ENCODE assay signal across 27 cellular contexts in the genomic region with DNA sequence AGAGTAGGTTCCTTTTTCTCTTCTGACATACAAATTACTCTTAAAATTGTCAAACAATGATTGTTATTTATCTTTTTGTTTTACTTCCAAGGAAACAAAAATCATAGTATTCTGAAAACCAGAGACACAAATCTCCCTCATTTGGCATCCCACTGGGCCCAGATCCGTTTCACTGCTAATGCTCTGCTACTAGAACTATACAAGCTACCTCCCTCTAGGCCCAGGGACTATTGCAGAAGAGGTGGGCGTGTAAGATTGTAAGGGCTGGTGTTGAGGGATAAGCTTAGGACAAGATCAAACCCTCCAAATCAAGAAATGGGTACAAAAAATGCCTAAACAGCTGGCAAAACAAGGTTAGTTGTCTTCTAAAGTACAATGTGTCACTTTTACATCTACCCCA.
"Had no signal": no experiment of that assay in that cellular context is flagged by ENCODE, and none has a peak within 500 bp of the region (broad histone marks: within the 10 kb centered on the region; RNA-seq: fewer than 3 reads in every experiment).

No MANE protein-coding gene starts in this region.

- H3K36me3 Mint-ChIP-seq: naive thymus-derived CD4-positive, alpha-beta T cell; stimulated activated memory B cell treated with anti-CD40 and anti-IgM and Interleukin-4, amounts not matched to agents 10 μg/mL and 1 μg/mL and 100 μg/mL, for 72 hours had no signal

- H3K27me3 ChIP-seq: pancreas, sigmoid colon, spleen, testis, thyroid gland, transverse colon, upper lobe of left lung, vagina had no signal

- DNase-seq: hypothalamus; islet precursor cell; left ventricle myocardium inferior; midbrain; mucosa of descending colon; naive thymus-derived CD4-positive, alpha-beta T cell; nucleus accumbens; pancreas; posterior cingulate gyrus; retina; right cardiac atrium; sigmoid colon; small intestine; spleen; stimulated activated CD4-positive, alpha-beta T cell treated with anti-CD3 and anti-CD28 coated beads, Interleukin-4, amount 100 ng/mL, for 24 hours; stimulated activated naive CD4-positive, alpha-beta T cell treated with Interleukin-2 at 50 U/mL for 16 hours; stimulated activated naive CD8-positive, alpha-beta T cell treated with anti-CD3 and anti-CD28 coated beads, Interleukin-15, amount 100 ng/mL, for 72 hours; substantia nigra; testis; thyroid gland; transverse colon; upper lobe of left lung had no signal

- H3K27ac ChIP-seq: left ventricle myocardium inferior, pancreas, prostate gland, sigmoid colon, spleen, testis, thyroid gland, transverse colon, upper lobe of left lung, vagina had no signal

- H3K9me3 ChIP-seq: pancreas, prostate gland, testis, thyroid gland, upper lobe of left lung, vagina had no signal

- H3K4me1 ChIP-seq: left ventricle myocardium inferior, pancreas, prostate gland, sigmoid colon, spleen, testis, thyroid gland, transverse colon, upper lobe of left lung, vagina had no signal

- H3K36me3 ChIP-seq: left ventricle myocardium inferior, pancreas, prostate gland, sigmoid colon, spleen, thyroid gland, transverse colon, upper lobe of left lung, vagina had no signal

- H3K27ac Mint-ChIP-seq: naive thymus-derived CD4-positive, alpha-beta T cell; natural killer cell treated with Interleukin-12 subunit alpha and Interleukin-12 subunit beta and Interleukin-15 and Interleukin-18, amount 100 ng/mL, for 72 hours; stimulated activated memory B cell treated with anti-CD40 and anti-IgM and Interleukin-4, amounts not matched to agents 10 μg/mL and 1 μg/mL and 100 μg/mL, for 72 hours; stimulated activated naive CD8-positive, alpha-beta T cell treated with anti-CD3 and anti-CD28 coated beads, Interleukin-15, amount 100 ng/mL, for 72 hours had no signal

- H3K4me1 Mint-ChIP-seq: stimulated activated memory B cell treated with anti-CD40 and anti-IgM and Interleukin-4, amounts not matched to agents 10 μg/mL and 1 μg/mL and 100 μg/mL, for 72 hours; stimulated activated naive CD8-positive, alpha-beta T cell treated with anti-CD3 and anti-CD28 coated beads, Interleukin-15, amount 100 ng/mL, for 72 hours had no signal

- ATAC-seq: mucosa of descending colon; naive thymus-derived CD4-positive, alpha-beta T cell; natural killer cell treated with Interleukin-12 subunit alpha and Interleukin-12 subunit beta and Interleukin-15 and Interleukin-18, amount 100 ng/mL, for 72 hours; pancreas; right cardiac atrium; stimulated activated memory B cell treated with anti-CD40 and anti-IgM and Interleukin-4, amounts not matched to agents 10 μg/mL and 1 μg/mL and 100 μg/mL, for 72 hours; stimulated activated naive CD8-positive, alpha-beta T cell treated with anti-CD3 and anti-CD28 coated beads, Interleukin-15, amount 100 ng/mL, for 72 hours had no signal

- H3K4me3 ChIP-seq: left ventricle myocardium inferior, lung, mucosa of descending colon, pancreas, prostate gland, sigmoid colon, spleen, testis, thyroid gland, transverse colon, upper lobe of left lung, vagina had no signal

- H3K4me3 Mint-ChIP-seq: naive thymus-derived CD4-positive, alpha-beta T cell; natural killer cell treated with Interleukin-12 subunit alpha and Interleukin-12 subunit beta and Interleukin-15 and Interleukin-18, amount 100 ng/mL, for 72 hours; stimulated activated memory B cell treated with anti-CD40 and anti-IgM and Interleukin-4, amounts not matched to agents 10 μg/mL and 1 μg/mL and 100 μg/mL, for 72 hours; stimulated activated naive CD8-positive, alpha-beta T cell treated with anti-CD3 and anti-CD28 coated beads, Interleukin-15, amount 100 ng/mL, for 72 hours had no signal

- FAIRE-seq: pancreas, small intestine had no signal

- H3K27me3 Mint-ChIP-seq: naive thymus-derived CD4-positive, alpha-beta T cell; natural killer cell treated with Interleukin-12 subunit alpha and Interleukin-12 subunit beta and Interleukin-15 and Interleukin-18, amount 100 ng/mL, for 72 hours; stimulated activated memory B cell treated with anti-CD40 and anti-IgM and Interleukin-4, amounts not matched to agents 10 μg/mL and 1 μg/mL and 100 μg/mL, for 72 hours; stimulated activated naive CD8-positive, alpha-beta T cell treated with anti-CD3 and anti-CD28 coated beads, Interleukin-15, amount 100 ng/mL, for 72 hours had no signal
